9 cellular contexts compared by ENCODE assay signal in genomic region chr2:150167711-150168110, GRCh38.
DNase-seq lines count a peak whose midpoint lies in the region; ATAC-seq, FAIRE-seq and TF ChIP-seq lines count a peak whose summit lies in the region.
"Had no signal": no experiment of that assay in that cellular context is flagged by ENCODE, and none has a peak within 500 bp of the region (broad histone marks: within the 10 kb centered on the region; RNA-seq: fewer than 3 reads in every experiment).

No MANE protein-coding gene starts in this region.

- no peak for TF ChIP-seq CTCF in H1 (IDR thresholded peaks at IDR 0.05; ENCODE audit: control extremely low read depth in 1 of 3, insufficient read depth in 1 of 3, low read depth in 1 of 3, low read length in 3 of 3)

- no peaks in the 10 kb centered on the region for H3K23me2 ChIP-seq in H1 (ENCODE audit: low read depth, low read length)

- no peak overlapping the region for H2BK12ac ChIP-seq in H1 (ENCODE audit: low read depth, low read length)

- H2BK120ac ChIP-seq in H1 (replicated peaks; ENCODE audit: low read depth, low read length) = no peak overlapping the region

- no peak overlapping the region for H2BK20ac ChIP-seq in H1 (ENCODE audit: low read length)

- H4K91ac ChIP-seq in H1 (replicated peaks; ENCODE audit: insufficient read length, low read length) = no peak overlapping the region

- POLR2A ChIA-PET in H1 (lab: Charles Lee; ENCODE audit: partially characterized antibody) = no interaction called here

- no peaks in the 10 kb centered on the region for H3K79me2 ChIP-seq in H1 (ENCODE audit: control insufficient read depth in 1 of 2, insufficient read depth in 2 of 2, low read length in 2 of 2)

- no peak overlapping the region for H2BK15ac ChIP-seq in H1 (ENCODE audit: low read length)

- no peak overlapping the region for H3K27ac ChIP-seq in H1 (ENCODE audit: low read depth, low read length)
- H3K27ac ChIP-seq: ovary had no signal

- peak; percentile 75 for DNase-seq in EL
- no peak for DNase-seq in H1 (ENCODE audit: low read depth in 1 of 2, low spot score in 2 of 2)
- DNase-seq in CD1c-positive myeloid dendritic cell (ENCODE audit: extremely low spot score) = no peak
- no peak for DNase-seq in germinal center (ENCODE audit: low spot score)
- no peak for DNase-seq in GF-D8 (lab: John Stamatoyannopoulos, UW)
- DNase-seq in inferior parietal cortex (ENCODE audit: extremely low spot score) = no peak
- DNase-seq: ovary had no signal

- no peak overlapping the region for H3K56ac ChIP-seq in H1 (replicated peaks; ENCODE audit: insufficient read length, low read depth, low read length)

- H3K18ac ChIP-seq in H1 (ENCODE audit: extremely low read depth, low read length) = no peak overlapping the region

- no peak overlapping the region for H3K9ac ChIP-seq in H1 (replicated peaks in 1 of 4; ENCODE audit: extremely low read depth in 1 of 4, low read depth in 3 of 4, low read length in 3 of 4)

- 89% methylated on average over 2 of the region's 2 CpGs; no CpG with 5 or more reads in 1 of the 2 experiments for WGBS in H1 (ENCODE audit: extremely low coverage in 1 of 2, insufficient coverage in 1 of 2, insufficient read length in 1 of 2, insufficient replicate concordance in 2 of 2, low coverage in 1 of 2, low lambda C conversion rate in 2 of 2, missing lambda C conversion rate in 1 of 2), 2 experiments

- no peak for FAIRE-seq in H1 (lab: Jason Lieb, UNC)

- no peak overlapping the region for H3K4me3 ChIP-seq in H1 (ENCODE audit: extremely low read depth in 1 of 4, insufficient read depth in 2 of 4, low read depth in 3 of 4, low read length in 4 of 4)
- H3K4me3 ChIP-seq: ovary had no signal

- H3K14ac ChIP-seq in H1 (ENCODE audit: insufficient read length) = no peak overlapping the region

- no peak for TF ChIP-seq EP300 in H1 (IDR thresholded peaks at IDR 0.05; ENCODE audit: borderline replicate concordance in 1 of 2, low read depth in 2 of 2, low read length in 2 of 2)

- H2BK5ac ChIP-seq in H1 (ENCODE audit: low read depth, low read length) = no peak overlapping the region

- H3K9me3 ChIP-seq in H1 (ENCODE audit: insufficient read depth in 2 of 2, low read depth in 1 of 2, low read length in 1 of 2) = peaks cover 0 to 6% of the 10 kb centered on the region in 2 experiments; a peak in 1 of 4 replicates
- H3K9me3 ChIP-seq: ovary had no signal

- H3K4me1 ChIP-seq in H1 (replicated peaks in 1 of 4; ENCODE audit: control insufficient read depth in 3 of 4, insufficient read depth in 4 of 4, low read length in 3 of 4) = no peaks in the 10 kb centered on the region; a peak in 1 of 7 replicates

- peak; percentile 79 for ATAC-seq in GM21528 (IDR thresholded peaks at IDR 0.05; ENCODE audit: low FRiP score, unreplicated experiment)
- ATAC-seq in HG03520 (IDR thresholded peaks at IDR 0.05; ENCODE audit: unreplicated experiment) = peak; percentile 98

- no peaks in the 10 kb centered on the region for H3K27me3 ChIP-seq in H1 (replicated peaks in 1 of 4; ENCODE audit: control insufficient read depth in 3 of 4, extremely low read depth in 1 of 4, insufficient read depth in 3 of 4, low read length in 3 of 4)
- H3K27me3 ChIP-seq: ovary had no signal

- CTCF ChIA-PET in H1 (lab: Charles Lee; ENCODE audit: partially characterized antibody) = interaction anchor here (0.6 kb wide), 1 partner anchor 12 kb away, joined by 4 read pairs; no protein-coding TSS in a partner anchor

- no peak overlapping the region for H2AK5ac ChIP-seq in H1 (ENCODE audit: low read depth, low read length)

- H4K8ac ChIP-seq in H1 (ENCODE audit: extremely low read depth, insufficient read depth, low read length) = no peak overlapping the region

- TF ChIP-seq POLR2A in H1 (IDR thresholded peaks at IDR 0.05; ENCODE audit: control extremely low read depth in 1 of 2, low read depth in 2 of 2, low read length in 2 of 2) = no peak

- H2AFZ ChIP-seq in H1 (ENCODE audit: low read length) = 0 out of 2 replicates have a peak overlapping the region, but pooled peaks have one; percentile 16

- no peak overlapping the region for H4K5ac ChIP-seq in H1 (ENCODE audit: insufficient read length, low read depth, low read length)

- H3K4ac ChIP-seq in H1 (replicated peaks; ENCODE audit: insufficient read length, low read depth, low read length) = no peak overlapping the region

- H3K23ac ChIP-seq in H1 (ENCODE audit: insufficient read length) = no peak overlapping the region

- H4K20me1 ChIP-seq in H1 (replicated peaks in 1 of 2; ENCODE audit: control insufficient read depth in 1 of 2, insufficient read depth in 2 of 2, low read length in 2 of 2) = no peaks in the 10 kb centered on the region

- H3K4me2 ChIP-seq in H1 (ENCODE audit: insufficient read depth in 1 of 2, low read depth in 2 of 2, low read length in 2 of 2) = no peak overlapping the region

- H3K79me1 ChIP-seq in H1 (ENCODE audit: low read depth, low read length) = no peaks in the 10 kb centered on the region

- no peaks in the 10 kb centered on the region for H3K36me3 ChIP-seq in H1 (ENCODE audit: control insufficient read depth in 2 of 4, insufficient read depth in 4 of 4, low read length in 3 of 4)
- H3K36me3 ChIP-seq: ovary had no signal

- TF ChIP-seq RAD21 in H1 (IDR thresholded peaks at IDR 0.05 in 1 of 2, conservative IDR thresholded peaks at IDR 0.05 in 1 of 2; ENCODE audit: low read depth in 2 of 2, low read length in 2 of 2) = no peak

TF ChIP-seq in H1, 55 proteins besides CTCF, POLR2A, EP300 and RAD21:
- no peak for TF ChIP-seq TCF12 (IDR thresholded peaks at IDR 0.05; ENCODE audit: low read depth, low read length)
- TF ChIP-seq KDM1A (IDR thresholded peaks at IDR 0.05; ENCODE audit: borderline replicate concordance, low read length) = no peak
- TF ChIP-seq SIRT6 (IDR thresholded peaks at IDR 0.05; ENCODE audit: low read length) = no peak
- no peak for TF ChIP-seq KDM4A (IDR thresholded peaks at IDR 0.05; ENCODE audit: low read depth, low read length, severe bottlenecking)
- no peak for TF ChIP-seq HDAC6 (IDR thresholded peaks at IDR 0.05; ENCODE audit: low read depth, low read length)
TF ChIP-seq in H1: peak in this region for 0.
